9 cellular contexts compared by ENCODE assay signal in genomic region chrX:123184199-123184857, GRCh38. TPM values are rescaled to one million over a fixed set of nuclear protein-coding genes. Genes with fewer than 3 reads are reported as not detected.
DNase-seq lines count a peak whose midpoint lies in the region; ATAC-seq and TF ChIP-seq lines count a peak whose summit lies in the region.
"Had no signal": no experiment of that assay in that cellular context is flagged by ENCODE, and none has a peak within 500 bp of the region (broad histone marks: within the 10 kb centered on the region; RNA-seq: fewer than 3 reads in every experiment).

Gene GRIA3 (plus strand): TSS chrX:123184278. CDS start chrX:123184536, 258 bp downstream.

- POLR2A ChIA-PET in RWPE1 (lab: Yijun Ruan, JAX; ENCODE audit: low non-redundant PET): no interaction called here

- H3K4me1 ChIP-seq in muscle layer of duodenum (ENCODE audit: control insufficient read depth in 1 of 2, insufficient read depth in 2 of 2, low read length in 2 of 2) (peaks cover 0 to 9% of the 10 kb centered on the region in 2 donors), uterus (no peaks in the 10 kb centered on the region)

- peak in 1 of 4 experiments; percentile 17 for TF ChIP-seq CTCF in uterus (IDR thresholded peaks at IDR 0.05)
- TF ChIP-seq CTCF in RWPE1 (conservative IDR thresholded peaks at IDR 0.05; ENCODE audit: low read depth): no peak

- TF ChIP-seq POLR2A in uterus (IDR thresholded peaks at IDR 0.05): no peak

- CTCF ChIA-PET in RWPE1 (lab: Yijun Ruan, JAX): interaction anchor here (0.6 kb wide), 1 partner anchor 241 kb away, joined by 3 read pairs; no protein-coding TSS in a partner anchor

- intact Hi-C loops in Right ventricle myocardium superior (cut with DNase I) (no loop called here), Right ventricle myocardium inferior (cut with DNase I) (no loop called here), uterus (cut with DNase I; ENCODE audit: low total_unique reads) (no loop called here)

- ATAC-seq in Right ventricle myocardium superior (ENCODE audit: poor library complexity) (peak; percentile 51), Right ventricle myocardium inferior (no peak), GM19452 (IDR thresholded peaks at IDR 0.05; ENCODE audit: unreplicated experiment) (no peak)

- H3K4me3 ChIP-seq in muscle layer of duodenum (ENCODE audit: low read depth in 1 of 2, low read length in 2 of 2) (peak within 1 kb of the TSS; percentile 55 to 61), uterus (peak within 1 kb of the TSS; percentile 27 to 36)

- H3K27ac ChIP-seq in muscle layer of duodenum (ENCODE audit: low read length) (no peak within 1 kb of the TSS), uterus (no peak within 1 kb of the TSS), RWPE1 (no peak within 1 kb of the TSS)
- H3K27ac ChIP-seq: HL-60 had no signal

- DNase-seq in Right ventricle myocardium superior (no peak), Right ventricle myocardium inferior (ENCODE audit: missing footprints) (no peak), ecto neural progenitor cell (ENCODE audit: low spot score) (peak; percentile 50), uterus (no peak), iPS-NIHi11 (ENCODE audit: low spot score) (no peak), RWPE1 (ENCODE audit: low spot score) (no peak)

- H3K36me3 ChIP-seq in muscle layer of duodenum (ENCODE audit: control insufficient read depth in 1 of 2, insufficient read depth in 2 of 2, low read length in 2 of 2) (no peaks in the 10 kb centered on the region), uterus (no peaks in the 10 kb centered on the region)

- H3K9me3 ChIP-seq in muscle layer of duodenum (ENCODE audit: control insufficient read depth in 1 of 2, low read length in 2 of 2) (no peaks in the 10 kb centered on the region), uterus (no peaks in the 10 kb centered on the region)

- H3K27me3 ChIP-seq in muscle layer of duodenum (ENCODE audit: low read depth, low read length): no peaks in the 10 kb centered on the region
- no peaks in the 10 kb centered on the region for H3K27me3 ChIP-seq in uterus

RNA-seq across cellular contexts. Expression of gene GRIA3, which starts in this region (rescaled TPM):
- total RNA-seq in Right ventricle myocardium superior: 0.54 TPM
- 0.73 TPM for total RNA-seq in Right ventricle myocardium inferior
- total RNA-seq in uterus: 10 to 100 TPM in 2 of 4 donors, 1 to 10 TPM in 1, not detected in 1; 7.4 to 13.8 (median 12.4) TPM

Comparison
In these comparisons a context has a peak if more than half of its experiments do, and no peak if none do; other contexts are left out.
1. Peak in ATAC-seq in Right ventricle myocardium superior; RNA of the gene not detected or under 1 TPM.